9 cellular contexts compared by ENCODE assay signal in genomic region chr7:5396542-5396941, GRCh38. TPM values are rescaled to one million over a fixed set of nuclear protein-coding genes. Genes with fewer than 3 reads are reported as not detected.
DNase-seq lines count a peak whose midpoint lies in the region; ATAC-seq and TF ChIP-seq lines count a peak whose summit lies in the region.
"Had no signal": no experiment of that assay in that cellular context is flagged by ENCODE, and none has a peak within 500 bp of the region (broad histone marks: within the 10 kb centered on the region; RNA-seq: fewer than 3 reads in every experiment).

No MANE protein-coding gene starts in this region.

- no peak for TF ChIP-seq POLR2A in testis (IDR thresholded peaks at IDR 0.05)

- intact Hi-C loops in aorta (cut with DNase I) (no loop called here), testis (cut with DNase I; ENCODE audit: low total_unique reads) (no loop called here)

- H3K27ac ChIP-seq in DND-41 (ENCODE audit: low read length) = peak overlapping the region; percentile 95
- peak overlapping the region; percentile 27 for H3K27ac ChIP-seq in trophoblast cell (ENCODE audit: low read depth, low read length)
- H3K27ac ChIP-seq in aorta (ENCODE audit: low read depth in 1 of 2, low read length in 2 of 2) = no peak overlapping the region
- peak overlapping the region in 1 of 2 donors; percentile 41 for H3K27ac ChIP-seq in testis
- H3K27ac ChIP-seq: SJCRH30 had no signal

- H3K9me3 ChIP-seq in DND-41 (ENCODE audit: insufficient read depth, low read length, severe bottlenecking) (no peaks in the 10 kb centered on the region), trophoblast cell (ENCODE audit: insufficient read depth, low read depth, low read length) (no peaks in the 10 kb centered on the region), aorta (ENCODE audit: control insufficient read depth, low read length) (no peaks in the 10 kb centered on the region), testis (no peaks in the 10 kb centered on the region)
- H3K9me3 ChIP-seq: SJCRH30 had no signal

- DNase-seq in DND-41 (peak; percentile 80), Kasumi-1 (lab: John Stamatoyannopoulos, UW) (peak; percentile 36 to 38), trophoblast cell (peak; percentile 24 to 55), aorta (no peak), testis (no peak)
- peak; percentile 49 to 53 for DNase-seq in activated CD4-positive, alpha-beta T cell treated with anti-CD3 and anti-CD28 coated beads, Interleukin-2, amount 50 U/mL, for 4 hours
- DNase-seq in effector memory CD8-positive, alpha-beta T cell = peak; percentile 45 to 59 (median 54)

- peak overlapping the region; percentile 28 for H2AK5ac ChIP-seq in trophoblast cell (ENCODE audit: low read length)

- H3K36me3 ChIP-seq in DND-41 (ENCODE audit: insufficient read depth, low read length) = peaks cover 36% of the 10 kb centered on the region
- peaks cover 26% of the 10 kb centered on the region in 2 experiments for H3K36me3 ChIP-seq in trophoblast cell (ENCODE audit: control insufficient read depth in 1 of 2, insufficient read depth in 2 of 2, low read length in 2 of 2)
- peaks cover 0 to 2% of the 10 kb centered on the region in 2 donors for H3K36me3 ChIP-seq in aorta (ENCODE audit: control insufficient read depth in 1 of 2, insufficient read depth in 2 of 2, low read length in 1 of 2)
- no peaks in the 10 kb centered on the region for H3K36me3 ChIP-seq in testis (ENCODE audit: low read depth, missing control alignments)
- H3K36me3 ChIP-seq: SJCRH30 had no signal

- H3K79me2 ChIP-seq in DND-41 (ENCODE audit: insufficient read depth, low read length) (peaks cover 52% of the 10 kb centered on the region), trophoblast cell (ENCODE audit: control insufficient read depth, insufficient read depth, low read length, poor library complexity) (peaks cover 8% of the 10 kb centered on the region)

- H3K4me3 ChIP-seq in DND-41 (ENCODE audit: low read depth in 1 of 2, low read length in 2 of 2) (peak overlapping the region; percentile 80 to 87), trophoblast cell (ENCODE audit: low read depth, low read length) (no peak overlapping the region), aorta (ENCODE audit: low read length in 2 of 2) (no peak overlapping the region), testis (no peak overlapping the region)
- H3K4me3 ChIP-seq: SJCRH30 had no signal

- H3K23ac ChIP-seq in trophoblast cell (ENCODE audit: low read length) = no peak overlapping the region

- H3K27ac Mint-ChIP-seq in effector memory CD8-positive, alpha-beta T cell = peak overlapping the region; percentile 94 to 98

- H3K4me1 ChIP-seq in DND-41 (ENCODE audit: insufficient read depth, low read length) (peaks cover 25% of the 10 kb centered on the region), trophoblast cell (ENCODE audit: control insufficient read depth in 1 of 2, insufficient read depth in 2 of 2, low read length in 2 of 2) (peaks cover 5 to 8% of the 10 kb centered on the region in 2 experiments), aorta (ENCODE audit: control insufficient read depth in 1 of 2, insufficient read depth in 2 of 2, low read length in 2 of 2) (no peaks in the 10 kb centered on the region), testis (no peaks in the 10 kb centered on the region)
- H3K4me1 ChIP-seq: SJCRH30 had no signal

- no CpG with 5 or more reads among the region's 6 CpGs for WGBS in trophoblast cell (ENCODE audit: extremely low coverage, insufficient coverage, insufficient read length)
- WGBS in aorta, 2 donors = 47 to 56% methylated on average over 6 of the region's 6 CpGs
- 65 to 76% methylated on average over 6 of the region's 6 CpGs for WGBS in testis, 2 donors

- peaks cover 21% of the 10 kb centered on the region for H4K20me1 ChIP-seq in DND-41 (ENCODE audit: insufficient read depth, low read length)

- peak overlapping the region; percentile 49 for H3K4ac ChIP-seq in trophoblast cell (ENCODE audit: low read depth, low read length)

- peak overlapping the region; percentile 86 for H3K4me2 ChIP-seq in DND-41 (ENCODE audit: insufficient read depth, low read length)
- H3K4me2 ChIP-seq in trophoblast cell (ENCODE audit: low read length) = no peak overlapping the region

- H3K27me3 ChIP-seq in DND-41 (ENCODE audit: insufficient read depth, low read length, poor library complexity) (no peaks in the 10 kb centered on the region), trophoblast cell (ENCODE audit: insufficient read depth, low read length) (no peaks in the 10 kb centered on the region), aorta (ENCODE audit: control insufficient read depth in 1 of 2, insufficient read depth in 2 of 2, low read length in 1 of 2) (no peaks in the 10 kb centered on the region), testis (no peaks in the 10 kb centered on the region)
- H3K27me3 ChIP-seq: SJCRH30 had no signal

- no peaks in the 10 kb centered on the region for H3K9me3 Mint-ChIP-seq in effector memory CD8-positive, alpha-beta T cell

- no peak overlapping the region for H2BK12ac ChIP-seq in trophoblast cell (ENCODE audit: low read length)

- H3K9ac ChIP-seq in DND-41 (ENCODE audit: low read depth, low read length) = peak overlapping the region; percentile 95
- no peak overlapping the region for H3K9ac ChIP-seq in trophoblast cell (ENCODE audit: low read length)

- peaks cover 28 to 32% of the 10 kb centered on the region in 2 donors for H3K4me1 Mint-ChIP-seq in effector memory CD8-positive, alpha-beta T cell (ENCODE audit: low read depth in 2 of 2)

- H2AFZ ChIP-seq in DND-41 (ENCODE audit: low read depth, low read length) = peak overlapping the region; percentile 75
- H2AFZ ChIP-seq in trophoblast cell (ENCODE audit: insufficient read depth, low read length, poor library complexity) = no peak overlapping the region

- TF ChIP-seq CTCF in DND-41 (IDR thresholded peaks at IDR 0.05; ENCODE audit: borderline replicate concordance, extremely low read depth, low read length, poor library complexity, severe bottlenecking) (peak; percentile 79), testis (IDR thresholded peaks at IDR 0.05) (no peak)

- H4K91ac ChIP-seq in trophoblast cell (ENCODE audit: low read depth, low read length) = peak overlapping the region; percentile 65

- H4K12ac ChIP-seq in trophoblast cell (ENCODE audit: low read depth, low read length) = no peak overlapping the region

- H3K14ac ChIP-seq in trophoblast cell (ENCODE audit: low read length) = peak overlapping the region; percentile 44

- no peaks in the 10 kb centered on the region for H3K27me3 Mint-ChIP-seq in effector memory CD8-positive, alpha-beta T cell

- ATAC-seq in DND-41 (ENCODE audit: insufficient read depth, low read depth) (peak; percentile 64), GM21528 (IDR thresholded peaks at IDR 0.05; ENCODE audit: low FRiP score, unreplicated experiment) (peak; percentile 48), aorta (ENCODE audit: low FRiP score) (peak; percentile 12)
- ATAC-seq in effector memory CD8-positive, alpha-beta T cell (replicated peaks) = peak; percentile 52

- H3K36me3 Mint-ChIP-seq in effector memory CD8-positive, alpha-beta T cell (ENCODE audit: insufficient read depth) = peaks cover 34% of the 10 kb centered on the region

- H2BK5ac ChIP-seq in trophoblast cell (ENCODE audit: low read depth, low read length, poor library complexity) = peak overlapping the region; percentile 32

- peak overlapping the region; percentile 80 to 81 for H3K4me3 Mint-ChIP-seq in effector memory CD8-positive, alpha-beta T cell

- H4K8ac ChIP-seq in trophoblast cell (ENCODE audit: low read depth, low read length) = peak overlapping the region; percentile 64

- peak overlapping the region; percentile 23 for H2BK120ac ChIP-seq in trophoblast cell (ENCODE audit: insufficient read depth, low read length, poor library complexity)

- peak overlapping the region; percentile 49 for H3K18ac ChIP-seq in trophoblast cell (ENCODE audit: low read length)

- peaks cover 9% of the 10 kb centered on the region for H3K79me1 ChIP-seq in trophoblast cell (ENCODE audit: low read length)

RNA-seq across cellular contexts. Expression of gene TNRC18, which starts 27.1 kb away (rescaled TPM):
- polyA plus RNA-seq in trophoblast cell (2013) = 39.0 and 39.9 TPM in 2 replicates
- 100 to 1,000 TPM; 108 to 132 TPM for total RNA-seq in aorta
- polyA plus RNA-seq in aorta = 10 to 100 TPM; 41.8 to 48.4 TPM
- total RNA-seq in testis = 100 to 1,000 TPM; 117 to 128 TPM
- 56.2 TPM for polyA plus RNA-seq in testis (ENCODE audit: insufficient read depth, low read depth, low replicate concordance)

Comparison
In these comparisons a context has a peak if more than half of its experiments do, and no peak if none do; other contexts are left out.
1. ATAC-seq: peak in every context shown above with its lines; median percentile 64 in DND-41; 52 in effector memory CD8-positive, alpha-beta T cell; 48 in GM21528; 12 in aorta.
2. DNase-seq: peak in DND-41 (single experiment), Kasumi-1 (2 of 2), activated CD4-positive, alpha-beta T cell treated with anti-CD3 and anti-CD28 coated beads, Interleukin-2, amount 50 U/mL, for 4 hours (2 of 2), effector memory CD8-positive, alpha-beta T cell (3 of 3) and trophoblast cell (2 of 2); none in aorta (0 of 2) and testis (single experiment).
3. H3K27ac ChIP-seq: peak in DND-41 (single experiment) and trophoblast cell (single experiment); none in aorta (0 of 2).
4. H3K4me3 ChIP-seq: peak in DND-41 (2 of 2); none in trophoblast cell (single experiment), aorta (0 of 2) and testis (0 of 2).